14 cellular contexts compared by ENCODE assay signal in genomic region chr11:35321111-35321510, GRCh38.
"Had no signal": no experiment of that assay in that cellular context is flagged by ENCODE, and none has a peak within 500 bp of the region (broad histone marks: within the 10 kb centered on the region; RNA-seq: fewer than 3 reads in every experiment).

No MANE protein-coding gene starts in this region.

- H3K27ac Mint-ChIP-seq: activated CD4-positive, alpha-beta memory T cell treated with anti-CD3 and anti-CD28 coated beads for 36 hours; activated CD8-positive, alpha-beta memory T cell treated with anti-CD3 and anti-CD28 coated beads, Interleukin-2, amount 10 ng/mL, durations not matched to agents 7 days and 5 days; activated naive CD4-positive, alpha-beta T cell treated with anti-CD3 and anti-CD28 coated beads, Interleukin-2, amount 10 ng/mL, durations not matched to agents 7 days and 5 days; natural killer cell had no signal

- H3K36me3 Mint-ChIP-seq: activated CD4-positive, alpha-beta memory T cell treated with anti-CD3 and anti-CD28 coated beads for 36 hours; natural killer cell had no signal

- H3K27ac ChIP-seq: ascending aorta, cardiac muscle cell, hepatocyte, transverse colon, VCaP had no signal

- H3K9me3 ChIP-seq: ascending aorta, transverse colon had no signal

- H3K9me3 Mint-ChIP-seq: activated CD4-positive, alpha-beta memory T cell treated with anti-CD3 and anti-CD28 coated beads for 36 hours; natural killer cell had no signal

- ATAC-seq: activated CD8-positive, alpha-beta memory T cell treated with anti-CD3 and anti-CD28 coated beads, Interleukin-2, amount 10 ng/mL, durations not matched to agents 7 days and 5 days; left lobe of liver; natural killer cell had no signal

- H3K4me1 Mint-ChIP-seq: natural killer cell had no signal

- H3K4me1 ChIP-seq: ascending aorta, transverse colon had no signal

- H3K27me3 Mint-ChIP-seq: activated CD4-positive, alpha-beta memory T cell treated with anti-CD3 and anti-CD28 coated beads for 36 hours; activated CD8-positive, alpha-beta memory T cell treated with anti-CD3 and anti-CD28 coated beads, Interleukin-2, amount 10 ng/mL, durations not matched to agents 7 days and 5 days had no signal

- H3K4me3 Mint-ChIP-seq: activated CD4-positive, alpha-beta memory T cell treated with anti-CD3 and anti-CD28 coated beads for 36 hours; activated CD8-positive, alpha-beta memory T cell treated with anti-CD3 and anti-CD28 coated beads, Interleukin-2, amount 10 ng/mL, durations not matched to agents 7 days and 5 days; activated naive CD4-positive, alpha-beta T cell treated with anti-CD3 and anti-CD28 coated beads, Interleukin-2, amount 10 ng/mL, durations not matched to agents 7 days and 5 days; natural killer cell had no signal

- H3K36me3 ChIP-seq: ascending aorta, cardiac muscle cell, transverse colon had no signal

- H3K4me3 ChIP-seq: ascending aorta, cardiac muscle cell, dorsolateral prefrontal cortex, hepatocyte, transverse colon had no signal

- DNase-seq: activated CD4-positive, alpha-beta memory T cell treated with anti-CD3 and anti-CD28 coated beads for 36 hours; activated CD8-positive, alpha-beta memory T cell treated with anti-CD3 and anti-CD28 coated beads, Interleukin-2, amount 10 ng/mL, durations not matched to agents 7 days and 5 days; activated naive CD4-positive, alpha-beta T cell treated with anti-CD3 and anti-CD28 coated beads, Interleukin-2, amount 10 ng/mL, durations not matched to agents 7 days and 5 days; activated T-cell treated with anti-CD3 and anti-CD28 coated beads, Interleukin-2, amount 50 U/mL, for 1 hour; dorsolateral prefrontal cortex; natural killer cell; stimulated activated CD4-positive, alpha-beta T cell treated with anti-CD3 and anti-CD28 coated beads, Interleukin-4, amount 100 ng/mL, for 1 hour; stimulated activated naive CD4-positive, alpha-beta T cell; transverse colon had no signal

- H3K27me3 ChIP-seq: ascending aorta, cardiac muscle cell, dorsolateral prefrontal cortex, hepatocyte, transverse colon had no signal
